10 cellular contexts compared by ENCODE assay signal in the genomic region with DNA sequence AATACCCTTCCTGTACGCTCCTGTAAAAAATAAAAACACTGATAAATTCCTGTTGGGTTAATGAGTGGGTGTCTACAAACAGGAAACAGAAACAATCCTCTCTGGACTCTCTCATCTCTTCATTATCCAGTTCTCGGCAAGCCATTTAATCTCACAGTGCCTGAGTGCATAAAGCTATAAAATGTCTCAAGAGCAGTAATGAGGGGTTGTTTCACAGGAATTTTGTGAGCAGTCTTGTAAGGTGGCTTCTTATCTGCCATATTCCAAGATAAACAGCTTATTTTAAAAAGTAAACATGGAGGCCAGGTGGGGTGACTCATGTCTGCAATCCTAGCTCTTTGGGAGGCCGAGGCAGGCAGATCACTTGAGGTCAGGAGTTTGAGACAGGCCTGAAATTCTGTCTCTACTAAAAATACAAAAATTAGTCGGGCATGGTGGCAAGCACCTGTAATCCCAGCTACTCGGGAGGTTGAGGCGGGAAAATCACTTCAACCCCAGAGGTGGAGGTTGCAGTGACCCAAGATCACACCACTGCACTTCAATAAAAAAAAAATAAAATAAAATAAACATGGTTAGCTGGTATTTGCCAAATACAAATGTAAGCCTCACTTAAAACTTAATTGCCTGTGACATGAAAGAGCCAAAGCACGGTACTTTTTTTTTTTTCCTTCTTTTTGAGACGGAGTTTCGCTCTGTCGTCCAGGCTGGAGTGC. TPM values are rescaled to one million over a fixed set of nuclear protein-coding genes. Genes with fewer than 3 reads are reported as not detected.
DNase-seq lines count a peak whose midpoint lies in the region; ATAC-seq and TF ChIP-seq lines count a peak whose summit lies in the region.
"Had no signal": no experiment of that assay in that cellular context is flagged by ENCODE, and none has a peak within 500 bp of the region (broad histone marks: within the 10 kb centered on the region; RNA-seq: fewer than 3 reads in every experiment).

No MANE protein-coding gene starts in this region.

- DNase-seq in HT-29 (ENCODE audit: low spot score) (peak; percentile 25), astrocyte of the hippocampus (ENCODE audit: low read depth, low spot score) (peak; percentile 67), lung microvascular endothelial cell (ENCODE audit: low read depth in 2 of 2) (peak; percentile 59 to 63), CD1c-positive myeloid dendritic cell (ENCODE audit: extremely low spot score) (no peak), glutamatergic neuron (no peak)
- DNase-seq in stimulated activated CD4-positive, alpha-beta T cell treated with anti-CD3 and anti-CD28 coated beads, Interleukin-4, amount 100 ng/mL, for 4 hours, result no peak
- DNase-seq: midbrain, substantia nigra had no signal

- TF ChIP-seq CTCF in 22Rv1 (IDR thresholded peaks at IDR 0.05), result no peak
- TF ChIP-seq CTCF in glutamatergic neuron (IDR thresholded peaks at IDR 0.05; ENCODE audit: partially characterized antibody, unreplicated experiment), result no peak

- peaks cover 4% of the 10 kb centered on the region for H3K4me1 Mint-ChIP-seq in glutamatergic neuron (ENCODE audit: low read depth, unreplicated experiment)

- no peak for ATAC-seq in GM19397 (IDR thresholded peaks at IDR 0.05; ENCODE audit: unreplicated experiment)

- no peak overlapping the region for H3K4me3 Mint-ChIP-seq in glutamatergic neuron (ENCODE audit: unreplicated experiment)

- peaks cover 3% of the 10 kb centered on the region for H3K9me3 Mint-ChIP-seq in glutamatergic neuron (ENCODE audit: unreplicated experiment)

- peak overlapping the region; percentile 32 for H3K27ac ChIP-seq in 22Rv1

- H3K27me3 Mint-ChIP-seq in glutamatergic neuron (ENCODE audit: unreplicated experiment), result peaks cover 2% of the 10 kb centered on the region

- H3K27ac Mint-ChIP-seq in glutamatergic neuron (ENCODE audit: unreplicated experiment), result no peak overlapping the region

- peaks cover 4% of the 10 kb centered on the region for H3K36me3 Mint-ChIP-seq in glutamatergic neuron (ENCODE audit: unreplicated experiment)

RNA-seq across cellular contexts. Expression of a gene that starts 54.0 kb away (rescaled TPM):
- 23.3 and 26.6 TPM in 2 replicates for total RNA-seq in HT-29 (2014; rRNA removed; shearing (Covaris generic))
- total RNA-seq in lung microvascular endothelial cell (20.7 and 29.2 TPM in 2 replicates), glutamatergic neuron (ENCODE audit: unreplicated experiment) (65.7 TPM)

Comparison
In these comparisons a context has a peak if more than half of its experiments do, and no peak if none do; other contexts are left out.
1. DNase-seq: peak in HT-29 (single experiment), astrocyte of the hippocampus (single experiment) and lung microvascular endothelial cell (2 of 2); none in CD1c-positive myeloid dendritic cell (single experiment), glutamatergic neuron (single experiment) and stimulated activated CD4-positive, alpha-beta T cell treated with anti-CD3 and anti-CD28 coated beads, Interleukin-4, amount 100 ng/mL, for 4 hours (0 of 2).